21 cellular contexts compared by ENCODE assay signal in genomic region chr2:112835553-112836535, GRCh38. TPM values are rescaled to one million over a fixed set of nuclear protein-coding genes. Genes with fewer than 3 reads are reported as not detected.
DNase-seq lines count a peak whose midpoint lies in the region; ATAC-seq, FAIRE-seq and TF ChIP-seq lines count a peak whose summit lies in the region.
"Had no signal": no experiment of that assay in that cellular context is flagged by ENCODE, and none has a peak within 500 bp of the region (broad histone marks: within the 10 kb centered on the region; RNA-seq: fewer than 3 reads in every experiment).

No MANE protein-coding gene starts in this region.

- H2BK12ac ChIP-seq in mesenchymal stem cell (ENCODE audit: low read length in 2 of 2): no peak overlapping the region

- H3K18ac ChIP-seq in mesenchymal stem cell (ENCODE audit: low read depth in 1 of 2, low read length in 2 of 2): no peak overlapping the region

- H3K9ac ChIP-seq in mesenchymal stem cell (ENCODE audit: low read length): peak overlapping the region; percentile 72

- no peak overlapping the region for H3K27ac ChIP-seq in mesenchymal stem cell (ENCODE audit: low read length, poor library complexity, severe bottlenecking)
- H3K27ac ChIP-seq: esophagus muscularis mucosa, sigmoid colon, SJCRH30, testis had no signal

- H2BK5ac ChIP-seq in mesenchymal stem cell (ENCODE audit: low read depth, low read length, poor library complexity, severe bottlenecking): no peak overlapping the region

- ATAC-seq in GM18498 (IDR thresholded peaks at IDR 0.05; ENCODE audit: unreplicated experiment) (no peak), mucosa of descending colon (no peak)

- intact Hi-C loops in mucosa of descending colon (cut with DNase I, micrococcal nuclease): no loop called here

- POLR2A ChIA-PET in BJ (lab: Charles Lee): no interaction called here

- no peak overlapping the region for H4K8ac ChIP-seq in mesenchymal stem cell (ENCODE audit: low read length)

- no peak overlapping the region for H2AFZ ChIP-seq in mesenchymal stem cell (ENCODE audit: low read depth, low read length)

- H3K4me1 ChIP-seq in mesenchymal stem cell (ENCODE audit: control insufficient read depth, insufficient read depth, low read depth, low read length) (peaks cover 3% of the 10 kb centered on the region), mucosa of descending colon (ENCODE audit: low read depth) (peaks cover 10% of the 10 kb centered on the region)
- H3K4me1 ChIP-seq: sigmoid colon, SJCRH30, testis had no signal

- H3K4me2 ChIP-seq in mesenchymal stem cell (ENCODE audit: low read length, poor library complexity, severe bottlenecking): no peak overlapping the region

- no peak overlapping the region for H4K91ac ChIP-seq in mesenchymal stem cell (ENCODE audit: low read length)

- no peaks in the 10 kb centered on the region for H3K9me3 ChIP-seq in MG63
- no peaks in the 10 kb centered on the region for H3K9me3 ChIP-seq in mesenchymal stem cell (ENCODE audit: control insufficient read depth, low read length)
- no peaks in the 10 kb centered on the region for H3K9me3 ChIP-seq in mucosa of descending colon
- H3K9me3 ChIP-seq: esophagus muscularis mucosa, sigmoid colon, SJCRH30, testis had no signal

- H2BK120ac ChIP-seq in mesenchymal stem cell (ENCODE audit: low read depth, low read length): peak overlapping the region; percentile 36

- H2BK15ac ChIP-seq in mesenchymal stem cell (ENCODE audit: low read depth, poor library complexity, severe bottlenecking): no peak overlapping the region

- H3K36me3 ChIP-seq in BJ (ENCODE audit: control insufficient read depth, insufficient read depth, low read length) (no peaks in the 10 kb centered on the region), MG63 (peaks cover 44% of the 10 kb centered on the region), mesenchymal stem cell (ENCODE audit: control insufficient read depth in 1 of 2, insufficient read depth in 2 of 2, low read depth in 1 of 2, low read length in 2 of 2) (peaks cover 0 to 4% of the 10 kb centered on the region in 2 experiments), mucosa of descending colon (ENCODE audit: low read depth) (no peaks in the 10 kb centered on the region)
- H3K36me3 ChIP-seq: esophagus muscularis mucosa, sigmoid colon, SJCRH30 had no signal

- H3K4me3 ChIP-seq in BJ (ENCODE audit: low read depth, low read length) (peak overlapping the region; percentile 16; the same call in 1 of the 2 replicates), MG63 (peak overlapping the region; percentile 44), cardiac fibroblast (replicated peaks in 1 of 2; ENCODE audit: low read depth in 2 of 2, low read length in 2 of 2) (peak overlapping the region in 1 of 2 donors; percentile 50), mesenchymal stem cell (ENCODE audit: insufficient read depth in 1 of 2, low read depth in 1 of 2, low read length in 2 of 2) (peak overlapping the region in 1 of 2 experiments; percentile 52), mucosa of descending colon (no peak overlapping the region)
- H3K4me3 ChIP-seq: esophagus muscularis mucosa, sigmoid colon, SJCRH30, testis had no signal

- no peak for FAIRE-seq in RCC 7860 (lab: Jason Lieb, UNC)

- no peak overlapping the region for H3K14ac ChIP-seq in mesenchymal stem cell (ENCODE audit: low read length in 2 of 2)

- H3K27me3 ChIP-seq in BJ (ENCODE audit: control insufficient read depth, insufficient read depth, low read length) (no peaks in the 10 kb centered on the region), MG63 (no peaks in the 10 kb centered on the region), mesenchymal stem cell (ENCODE audit: control insufficient read depth in 1 of 2, insufficient read depth in 1 of 2, low read length in 2 of 2) (peaks cover 0 to 8% of the 10 kb centered on the region in 2 experiments)
- H3K27me3 ChIP-seq: esophagus muscularis mucosa, sigmoid colon, SJCRH30, testis had no signal

- 94% methylated on average over 5 of the region's 6 CpGs for WGBS in mesenchymal stem cell

- TF ChIP-seq CTCF in BJ (IDR thresholded peaks at IDR 0.05; ENCODE audit: insufficient read depth, low read depth, low read length) (no peak), cardiac fibroblast (IDR thresholded peaks at IDR 0.05; ENCODE audit: low read depth, low read length) (no peak), mucosa of descending colon (IDR thresholded peaks at IDR 0.05) (no peak)

- CTCF ChIA-PET in BJ (lab: Yijun Ruan, JAX): interaction anchor here (0.7 to 3.0 kb wide), 8 partner anchors 14 to 364 kb away, joined by 3 to 12 read pairs (median 4); no protein-coding TSS in a partner anchor

- H3K79me1 ChIP-seq in mesenchymal stem cell (replicated peaks; ENCODE audit: low read length, poor library complexity, severe bottlenecking): no peaks in the 10 kb centered on the region

- no peak overlapping the region for H3K4ac ChIP-seq in mesenchymal stem cell (ENCODE audit: low read depth in 1 of 2, low read length in 2 of 2)

- DNase-seq in BJ (ENCODE audit: low read depth) (no peak), MG63 (no peak), cardiac fibroblast (ENCODE audit: low read depth in 2 of 2) (peak; percentile 49 to 74), mesenchymal stem cell (no peak), RCC 7860 (ENCODE audit: low spot score) (no peak), mucosa of descending colon (no peak), DMS53 treated with DMSO at 0.1 percent for 48 hours (lab: John Stamatoyannopoulos, UW; ENCODE audit: unreplicated experiment) (no peak)
- DNase-seq: activated CD4-positive, alpha-beta T cell treated with anti-CD3 and anti-CD28 coated beads, Interleukin-2, amount 10 ng/mL, durations not matched to agents 24 days and 14 days; activated naive CD4-positive, alpha-beta T cell treated with Interleukin-2 at 50 U/mL for 16 hours; DMS153; islet precursor cell; NCI-H146; NCI-H446 treated with DMSO at 0.1 percent for 48 hours; nucleus accumbens; sigmoid colon; SJCRH30; stimulated activated CD4-positive, alpha-beta T cell treated with anti-CD3 and anti-CD28 coated beads, Interleukin-4, amount 100 ng/mL, for 1 hour; T-helper 9 cell; testis had no signal

- H3K23ac ChIP-seq in mesenchymal stem cell (ENCODE audit: low read length in 2 of 2): no peak overlapping the region

- H2AK5ac ChIP-seq in mesenchymal stem cell (ENCODE audit: low read length, severe bottlenecking): no peak overlapping the region

RNA-seq across cellular contexts. Expression of gene IL1B, which starts 0.7 kb away (rescaled TPM):
- 7.6 and 8.4 TPM in 2 replicates for polyA plus RNA-seq in BJ (2011; rRNA removed)
- polyA minus RNA-seq in BJ (2011; rRNA and poly(A)+ RNA removed): 15.2 and 18.1 TPM in 2 replicates
- total RNA-seq in MG63 (2014; rRNA removed; shearing (Covaris generic); ENCODE audit: low replicate concordance): 15.8 and 21.6 TPM in 2 replicates
- polyA plus RNA-seq in mesenchymal stem cell (2013, experiment 1 of 2): 5.3 TPM
- 5.7 TPM for polyA plus RNA-seq in mesenchymal stem cell (2013, experiment 2 of 2)
- total RNA-seq in mucosa of descending colon: 1 to 10 TPM; 2.1 to 6.4 (median 4.2) TPM
- total RNA-seq: SJCRH30 had no signal

RNA-seq across cellular contexts. Expression of gene IL1A, which starts 51.6 kb away (rescaled TPM):
- polyA plus RNA-seq in BJ (2011; rRNA removed): 0.11 and 0.17 TPM in 2 replicates
- polyA minus RNA-seq in BJ (2011; rRNA and poly(A)+ RNA removed): 0.14 TPM in 1 of 2 replicates, not detected in the other
- total RNA-seq in MG63 (2014; rRNA removed; shearing (Covaris generic); ENCODE audit: low replicate concordance): 2.1 TPM in 1 of 2 replicates, not detected in the other
- 0.72 TPM for polyA plus RNA-seq in mesenchymal stem cell (2013, experiment 1 of 2)
- 0.84 TPM for polyA plus RNA-seq in mesenchymal stem cell (2013, experiment 2 of 2)
- total RNA-seq in mucosa of descending colon: not detected
- total RNA-seq: sigmoid colon, SJCRH30 had no signal

Comparison
In these comparisons a context has a peak if more than half of its experiments do, and no peak if none do; other contexts are left out.
1. DNase-seq: peak in cardiac fibroblast (2 of 2); none in BJ (single experiment), MG63 (single experiment), mesenchymal stem cell (single experiment), RCC 7860 (single experiment), mucosa of descending colon (0 of 3) and DMS53 treated with DMSO at 0.1 percent for 48 hours (single experiment).